8 cellular contexts compared by ENCODE assay signal in the genomic region with DNA sequence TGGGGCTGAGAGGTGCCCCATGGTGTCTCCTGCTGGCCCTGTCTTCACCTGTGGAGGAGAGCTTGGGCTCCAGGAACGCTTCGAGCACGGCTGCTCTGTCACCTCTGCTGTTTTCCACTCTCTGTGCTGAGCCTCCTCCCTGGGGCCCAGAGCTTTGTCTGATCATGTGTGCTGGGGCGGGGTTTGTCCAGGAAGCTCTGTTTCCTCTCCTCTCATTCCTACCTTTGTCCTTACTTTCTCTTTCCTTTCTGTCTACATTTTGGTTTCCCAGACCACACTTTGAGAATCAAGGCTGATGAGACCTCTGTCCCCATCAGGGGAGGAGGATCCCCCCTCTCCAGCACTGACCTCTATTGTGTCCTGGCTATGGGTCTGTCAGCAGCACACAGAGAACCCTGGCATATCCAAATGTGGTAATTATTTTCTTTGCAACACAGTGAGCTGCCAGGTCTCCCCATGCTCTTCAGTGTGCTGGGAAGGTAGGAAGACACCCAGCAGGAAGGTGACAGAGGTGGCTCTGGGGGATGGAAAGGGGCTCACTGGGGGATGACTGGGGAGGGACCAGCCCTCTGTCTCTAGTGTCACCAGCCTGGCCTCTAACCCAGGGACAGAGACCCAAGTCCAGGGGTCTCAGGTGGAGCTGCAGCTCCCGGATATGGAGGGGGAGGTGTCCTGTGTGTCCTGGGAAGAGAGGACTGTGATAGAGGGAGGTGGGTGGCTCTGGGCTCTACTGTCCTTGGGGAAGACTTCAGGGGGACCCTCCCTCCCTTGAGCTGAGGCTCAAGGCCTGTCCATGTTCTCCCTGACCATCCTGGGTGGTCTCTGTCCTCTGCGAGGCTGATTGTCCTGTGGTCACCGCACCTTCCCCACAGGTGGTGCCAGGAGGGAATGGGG. TPM values are rescaled to one million over a fixed set of nuclear protein-coding genes. Genes with fewer than 3 reads are reported as not detected.
DNase-seq lines count a peak whose midpoint lies in the region; ATAC-seq and TF ChIP-seq lines count a peak whose summit lies in the region.

CEACAM1 (minus strand) TSS at position 128 of the 894 bp plus-strand sequence; CDS start at position 21, 107 bp downstream.

- H2BK120ac ChIP-seq in IMR-90 (ENCODE audit: low read depth, low read length), result no peak within 1 kb of the TSS

- DNase-seq in D341Med (ENCODE audit: low spot score), result peak; percentile 56
- DNase-seq in IMR-90, result no peak
- DNase-seq in activated CD8-positive, alpha-beta memory T cell treated with anti-CD3 and anti-CD28 coated beads, Interleukin-2, amount 10 ng/mL, durations not matched to agents 7 days and 5 days, result peak; percentile 83
- peak; percentile 71 for DNase-seq in Right ventricle myocardium inferior (ENCODE audit: missing footprints)
- DNase-seq in stimulated activated CD4-positive, alpha-beta T cell treated with anti-CD3 and anti-CD28 coated beads, Interleukin-15, amount 100 ng/mL, for 24 hours, result peak; percentile 70
- DNase-seq in GF-D8 (lab: John Stamatoyannopoulos, UW), result no peak

- H3K14ac ChIP-seq in IMR-90 (replicated peaks; ENCODE audit: low read depth, low read length), result no peak within 1 kb of the TSS

- H3K4ac ChIP-seq in IMR-90 (ENCODE audit: low read depth, low read length), result no peak within 1 kb of the TSS

- H4K8ac ChIP-seq in IMR-90 (ENCODE audit: low read depth in 2 of 2, low read length in 2 of 2), result no peak within 1 kb of the TSS

- peak within 1 kb of the TSS; percentile 21 for H2AFZ ChIP-seq in IMR-90 (replicated peaks; ENCODE audit: low read length, poor library complexity)

- no peak within 1 kb of the TSS for H3K56ac ChIP-seq in IMR-90 (ENCODE audit: extremely low read depth, insufficient read depth, low read length)

- H2AK5ac ChIP-seq in IMR-90 (ENCODE audit: low read depth, low read length), result no peak within 1 kb of the TSS

- H3K18ac ChIP-seq in IMR-90 (ENCODE audit: low read depth, low read length), result no peak within 1 kb of the TSS

- no peak within 1 kb of the TSS for H3K4me3 ChIP-seq in IMR-90 (ENCODE audit: insufficient read depth, low read depth, low read length)

- no peak within 1 kb of the TSS for H2AK9ac ChIP-seq in IMR-90 (replicated peaks; ENCODE audit: low read depth, low read length, poor library complexity)

- intact Hi-C loops in IMR-90 (cut with micrococcal nuclease) (loop anchor here (1.0 kb wide), 1 partner anchor 78 kb away; no protein-coding TSS in a partner anchor), Right ventricle myocardium inferior (cut with DNase I) (loop anchor here (1.0 to 5.0 kb wide), 2 partner anchors 61 to 78 kb away; no protein-coding TSS in a partner anchor)

- H3K79me1 ChIP-seq in IMR-90 (ENCODE audit: low read depth in 1 of 2, low read length in 2 of 2), result no peaks in the 10 kb centered on the region

- H3K4me1 Mint-ChIP-seq in activated CD8-positive, alpha-beta memory T cell treated with anti-CD3 and anti-CD28 coated beads, Interleukin-2, amount 10 ng/mL, durations not matched to agents 7 days and 5 days, result peaks cover 56% of the 10 kb centered on the region

- no peak for TF ChIP-seq CTCF in IMR-90 (conservative IDR thresholded peaks at IDR 0.05; ENCODE audit: low read depth, low read length)

- POLR2A ChIA-PET in IMR-90 (lab: Charles Lee; ENCODE audit: unreplicated experiment), result no interaction called here

- peaks cover 20% of the 10 kb centered on the region for H3K27me3 ChIP-seq in IMR-90 (ENCODE audit: control insufficient read depth, insufficient read depth, low read length)

- H2BK5ac ChIP-seq in IMR-90 (ENCODE audit: low read depth, low read length, poor library complexity, severe bottlenecking), result no peak within 1 kb of the TSS

- no peaks in the 10 kb centered on the region for H3K9me3 ChIP-seq in IMR-90 (ENCODE audit: control insufficient read depth, insufficient read depth, low read length)

- TF ChIP-seq RAD21 in IMR-90 (IDR thresholded peaks at IDR 0.05; ENCODE audit: low read length), result no peak

- in situ Hi-C loops in IMR-90 (cut with MboI; ENCODE audit: low sequenced_read_pairs), result loop anchor here (5.0 kb wide), 1 partner anchor 76 kb away; no protein-coding TSS in a partner anchor

- no peaks in the 10 kb centered on the region for H3K36me3 ChIP-seq in IMR-90 (ENCODE audit: control insufficient read depth, insufficient read depth, low read length)

- H4K20me1 ChIP-seq in IMR-90 (ENCODE audit: insufficient read depth, low read length), result no peaks in the 10 kb centered on the region

- H4K5ac ChIP-seq in IMR-90 (ENCODE audit: low read depth, low read length), result no peak within 1 kb of the TSS

- H3K9me1 ChIP-seq in IMR-90 (ENCODE audit: insufficient read depth, low read length), result no peaks in the 10 kb centered on the region

- H2BK15ac ChIP-seq in IMR-90 (ENCODE audit: low read depth, low read length), result no peak within 1 kb of the TSS

- no peaks in the 10 kb centered on the region for H3K4me1 ChIP-seq in IMR-90 (ENCODE audit: control insufficient read depth, insufficient read depth, low read length)

- dilution Hi-C loops in IMR-90 (cut with HindIII; ENCODE audit: low sequenced_read_pairs, unreplicated experiment), result no loop called here

- no peak for TF ChIP-seq POLR2A in IMR-90 (IDR thresholded peaks at IDR 0.05; ENCODE audit: low read depth, low read length)

- H3K27ac Mint-ChIP-seq in activated CD8-positive, alpha-beta memory T cell treated with anti-CD3 and anti-CD28 coated beads, Interleukin-2, amount 10 ng/mL, durations not matched to agents 7 days and 5 days, result peak within 1 kb of the TSS; percentile 89

- no peak within 1 kb of the TSS for H4K91ac ChIP-seq in IMR-90 (ENCODE audit: insufficient read depth, low read depth, low read length)

- ATAC-seq in IMR-90 (ENCODE audit: low read depth) (no peak), Right ventricle myocardium inferior (peak; percentile 56), HG02973 (IDR thresholded peaks at IDR 0.05; ENCODE audit: unreplicated experiment) (no peak), GM18498 (IDR thresholded peaks at IDR 0.05; ENCODE audit: unreplicated experiment) (no peak)
- ATAC-seq in activated CD8-positive, alpha-beta memory T cell treated with anti-CD3 and anti-CD28 coated beads, Interleukin-2, amount 10 ng/mL, durations not matched to agents 7 days and 5 days, result peak; percentile 92

- H3K23ac ChIP-seq in IMR-90 (ENCODE audit: low read depth, low read length), result no peak within 1 kb of the TSS

- H3K4me3 Mint-ChIP-seq in activated CD8-positive, alpha-beta memory T cell treated with anti-CD3 and anti-CD28 coated beads, Interleukin-2, amount 10 ng/mL, durations not matched to agents 7 days and 5 days, result peak within 1 kb of the TSS; percentile 76

- no peaks in the 10 kb centered on the region for H3K9me3 Mint-ChIP-seq in activated CD8-positive, alpha-beta memory T cell treated with anti-CD3 and anti-CD28 coated beads, Interleukin-2, amount 10 ng/mL, durations not matched to agents 7 days and 5 days (ENCODE audit: low read depth)

- H3K4me2 ChIP-seq in IMR-90 (ENCODE audit: low read depth, low read length), result no peak within 1 kb of the TSS

- BruUV-seq in IMR-90 (replicated peaks; lab: Mats Ljungman, UMichigan), result no TSS peak

- 60% methylated on average over 1 of the region's 7 CpGs; no CpG with 5 or more reads in 1 of the 2 experiments for WGBS in IMR-90 (ENCODE audit: extremely low coverage in 2 of 2, insufficient read length in 1 of 2), 2 experiments

- peaks cover 2% of the 10 kb centered on the region for H3K27me3 Mint-ChIP-seq in activated CD8-positive, alpha-beta memory T cell treated with anti-CD3 and anti-CD28 coated beads, Interleukin-2, amount 10 ng/mL, durations not matched to agents 7 days and 5 days

- no peak within 1 kb of the TSS for H3K9ac ChIP-seq in IMR-90 (ENCODE audit: low read depth, low read length)

- H2BK20ac ChIP-seq in IMR-90 (ENCODE audit: low read depth, low read length), result no peak within 1 kb of the TSS

- H3K27ac ChIP-seq in IMR-90 (ENCODE audit: insufficient read depth, low read length), result no peak within 1 kb of the TSS

- H3K36me3 Mint-ChIP-seq in activated CD8-positive, alpha-beta memory T cell treated with anti-CD3 and anti-CD28 coated beads, Interleukin-2, amount 10 ng/mL, durations not matched to agents 7 days and 5 days, result peaks cover 11% of the 10 kb centered on the region

- CTCF ChIA-PET in IMR-90 (lab: Yijun Ruan, JAX), result no interaction called here
- CTCF ChIA-PET in activated CD8-positive, alpha-beta memory T cell treated with anti-CD3 and anti-CD28 coated beads, Interleukin-2, amount 10 ng/mL, durations not matched to agents 7 days and 5 days (lab: Charles Lee), result interaction anchor here (0.7 to 9.2 kb wide), 30 partner anchors 9 to 413 kb away, joined by 3 to 186 read pairs (median 6); partner anchors contain the start of gene CXCL17

TF ChIP-seq in IMR-90, 13 proteins besides CTCF, POLR2A, EP300 and RAD21:
- no peak for TF ChIP-seq BHLHE40 (IDR thresholded peaks at IDR 0.05; ENCODE audit: low read depth, low read length)
- TF ChIP-seq RCOR1 (IDR thresholded peaks at IDR 0.05; ENCODE audit: insufficient replicate concordance, low read length), result no peak
- TF ChIP-seq MXI1 (IDR thresholded peaks at IDR 0.05; ENCODE audit: borderline replicate concordance, low read depth, low read length), result no peak

RNA-seq across cellular contexts. Expression of gene CEACAM1, which starts in this region (rescaled TPM):
- total RNA-seq in IMR-90 (2012; rRNA removed), result not detected in 2 replicates
- not detected in 2 replicates for polyA plus RNA-seq in IMR-90 (2012; rRNA removed)
- polyA plus RNA-seq in IMR-90 (2012; cell fraction: cytosol; rRNA removed), result not detected in 2 replicates
- 0.03 TPM in 1 of 2 replicates, not detected in the other for polyA plus RNA-seq in IMR-90 (2012; cell fraction: nucleus; rRNA removed; ENCODE audit: low replicate concordance)
- total RNA-seq in activated CD8-positive, alpha-beta memory T cell treated with anti-CD3 and anti-CD28 coated beads, Interleukin-2, amount 10 ng/mL, durations not matched to agents 7 days and 5 days, result 10 to 100 TPM; 30.0 to 37.0 TPM
- 4.3 TPM for total RNA-seq in Right ventricle myocardium inferior

Comparison
In these comparisons a context has a peak if more than half of its experiments do, and no peak if none do; other contexts are left out.
1. DNase-seq: peak in D341Med (single experiment), activated CD8-positive, alpha-beta memory T cell treated with anti-CD3 and anti-CD28 coated beads, Interleukin-2, amount 10 ng/mL, durations not matched to agents 7 days and 5 days (single experiment), Right ventricle myocardium inferior (single experiment) and stimulated activated CD4-positive, alpha-beta T cell treated with anti-CD3 and anti-CD28 coated beads, Interleukin-15, amount 100 ng/mL, for 24 hours (single experiment); none in IMR-90 (single experiment) and GF-D8 (single experiment).
2. ATAC-seq: peak in activated CD8-positive, alpha-beta memory T cell treated with anti-CD3 and anti-CD28 coated beads, Interleukin-2, amount 10 ng/mL, durations not matched to agents 7 days and 5 days (single experiment) and Right ventricle myocardium inferior (single experiment); none in IMR-90 (single experiment), HG02973 (single experiment) and GM18498 (single experiment).